ENCODE assay signal across 26 cellular contexts in the genomic region with DNA sequence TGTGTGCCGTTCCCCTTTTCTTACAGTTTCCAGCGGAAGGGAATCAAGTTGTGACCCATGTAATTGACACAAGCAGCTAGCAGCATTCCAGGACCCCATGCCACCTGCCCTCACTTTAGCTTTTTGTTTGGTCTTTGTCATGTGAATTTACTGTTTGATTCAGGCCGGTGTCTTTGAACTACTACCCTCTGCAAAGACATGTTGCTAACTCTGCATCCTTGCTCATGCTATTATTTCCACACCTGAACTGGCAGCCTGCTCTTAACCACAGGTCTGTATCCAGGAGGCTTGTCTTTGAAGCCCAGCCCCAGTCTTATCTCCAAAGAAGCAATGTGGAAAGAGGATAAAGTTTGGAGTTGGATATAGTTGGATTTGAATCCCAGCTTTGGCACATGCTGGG. TPM values are rescaled to one million over a fixed set of nuclear protein-coding genes. Genes with fewer than 3 reads are reported as not detected.
DNase-seq lines count a peak whose midpoint lies in the region; ATAC-seq and TF ChIP-seq lines count a peak whose summit lies in the region.
"Had no signal": no experiment of that assay in that cellular context is flagged by ENCODE, and none has a peak within 500 bp of the region (broad histone marks: within the 10 kb centered on the region; RNA-seq: fewer than 3 reads in every experiment).

No MANE protein-coding gene starts in this region.

- H3K4me3 ChIP-seq in GM23338 (no peak overlapping the region), right cardiac atrium (ENCODE audit: low read length) (no peak overlapping the region), BE2C (ENCODE audit: low read depth, low read length) (no peak overlapping the region)
- H3K4me3 ChIP-seq: esophagus squamous epithelium, gastroesophageal sphincter, Peyer's patch, psoas muscle, SJCRH30, skin epidermis, thyroid gland had no signal

- peak; percentile 89 for ATAC-seq in GM23338
- ATAC-seq in activated T-helper 17 cell treated with anti-CD3 and anti-CD28 coated beads, Interleukin-2, amount 50 U/mL, for 72 hours (replicated peaks) = no peak
- ATAC-seq in left colon = peak; percentile 34
- ATAC-seq in stimulated activated effector memory CD8-positive, alpha-beta T cell treated with anti-CD3 and anti-CD28 coated beads, Interleukin-12 subunit alpha, Interleukin-12 subunit beta, amount 100 ng/mL, for 72 hours = no peak
- no peak for ATAC-seq in right cardiac atrium
- ATAC-seq: activated naive CD8-positive, alpha-beta T cell treated with anti-CD3 and anti-CD28 coated beads, Interleukin-2, amount 50 U/mL, for 24 hours; T-helper 17 cell had no signal

- H4K20me1 ChIP-seq in GM23338 (replicated peaks; ENCODE audit: insufficient read depth) = peaks cover 63% of the 10 kb centered on the region

- TF ChIP-seq CTCF in GM23338 (conservative IDR thresholded peaks at IDR 0.05; ENCODE audit: low read depth in 2 of 2) (no peak), BE2C (IDR thresholded peaks at IDR 0.05; ENCODE audit: low read depth, low read length) (no peak)

- peak; percentile 82 for DNase-seq in GM23338 (ENCODE audit: low spot score)
- no peak for DNase-seq in left colon
- no peak for DNase-seq in stimulated activated effector memory CD8-positive, alpha-beta T cell treated with anti-CD3 and anti-CD28 coated beads, Interleukin-12 subunit alpha, Interleukin-12 subunit beta, amount 100 ng/mL, for 72 hours (ENCODE audit: low spot score in 2 of 2)
- DNase-seq in right cardiac atrium = no peak
- DNase-seq in BE2C = no peak
- DNase-seq in NCI-H1417 (lab: John Stamatoyannopoulos, UW) = no peak
- DNase-seq: activated CD8-positive, alpha-beta memory T cell treated with anti-CD3 and anti-CD28 coated beads, Interleukin-2, amount 50 U/mL, for 4 hours; activated effector memory CD4-positive, alpha-beta T cell treated with Interleukin-2 at 50 U/mL for 16 hours; activated naive CD8-positive, alpha-beta T cell treated with anti-CD3 and anti-CD28 coated beads, Interleukin-2, amount 50 U/mL, for 24 hours; DND-41; effector CD8-positive, alpha-beta T cell; esophagus squamous epithelium; NCI-H1092; NCI-H2107; NCI-H524; NK-92 treated with Interleukin-12 subunit alpha and Interleukin-12 subunit beta, amount 100 ng/mL, for 24 hours; stimulated activated CD4-positive, alpha-beta T cell treated with anti-CD3 and anti-CD28 coated beads, Interleukin-2, amount 100 ng/mL, for 24 hours; stimulated activated naive CD4-positive, alpha-beta T cell; T-helper 17 cell had no signal

- H3K9me3 Mint-ChIP-seq in GM23338 = no peaks in the 10 kb centered on the region
- H3K9me3 Mint-ChIP-seq in activated T-helper 17 cell treated with anti-CD3 and anti-CD28 coated beads, Interleukin-2, amount 50 U/mL, for 72 hours = no peaks in the 10 kb centered on the region
- H3K9me3 Mint-ChIP-seq in stimulated activated effector memory CD8-positive, alpha-beta T cell treated with anti-CD3 and anti-CD28 coated beads, Interleukin-12 subunit alpha, Interleukin-12 subunit beta, amount 100 ng/mL, for 72 hours = no peaks in the 10 kb centered on the region
- H3K9me3 Mint-ChIP-seq: activated naive CD8-positive, alpha-beta T cell treated with anti-CD3 and anti-CD28 coated beads, Interleukin-2, amount 50 U/mL, for 24 hours had no signal

- H3K27ac Mint-ChIP-seq in GM23338 = no peak overlapping the region
- peak overlapping the region; percentile 13 for H3K27ac Mint-ChIP-seq in activated T-helper 17 cell treated with anti-CD3 and anti-CD28 coated beads, Interleukin-2, amount 50 U/mL, for 72 hours
- H3K27ac Mint-ChIP-seq in stimulated activated effector memory CD8-positive, alpha-beta T cell treated with anti-CD3 and anti-CD28 coated beads, Interleukin-12 subunit alpha, Interleukin-12 subunit beta, amount 100 ng/mL, for 72 hours = peak overlapping the region; percentile 32

- intact Hi-C loops in left colon (cut with DNase I, micrococcal nuclease) = no loop called here
- intact Hi-C loops in right cardiac atrium (cut with DNase I) = no loop called here

- H3K4me1 Mint-ChIP-seq in GM23338 = peaks cover 43% of the 10 kb centered on the region
- peaks cover 62% of the 10 kb centered on the region for H3K4me1 Mint-ChIP-seq in activated T-helper 17 cell treated with anti-CD3 and anti-CD28 coated beads, Interleukin-2, amount 50 U/mL, for 72 hours
- peaks cover 81% of the 10 kb centered on the region for H3K4me1 Mint-ChIP-seq in stimulated activated effector memory CD8-positive, alpha-beta T cell treated with anti-CD3 and anti-CD28 coated beads, Interleukin-12 subunit alpha, Interleukin-12 subunit beta, amount 100 ng/mL, for 72 hours

- no peak overlapping the region for H3K27ac ChIP-seq in GM23338 (ENCODE audit: low read depth)
- H3K27ac ChIP-seq in right cardiac atrium (ENCODE audit: low read length) = no peak overlapping the region
- H3K27ac ChIP-seq: esophagus squamous epithelium, gastroesophageal sphincter, SJCRH30, skin epidermis, thyroid gland had no signal

- H3K36me3 ChIP-seq in GM23338 (ENCODE audit: insufficient read depth) (no peaks in the 10 kb centered on the region), BE2C (no peaks in the 10 kb centered on the region; the same call in 1 of the 2 replicates)
- H3K36me3 ChIP-seq: gastroesophageal sphincter, Peyer's patch, SJCRH30, thyroid gland had no signal

- no peaks in the 10 kb centered on the region; the same call in 1 of the 2 replicates for H3K9me2 ChIP-seq in GM23338 (ENCODE audit: insufficient read depth)

- H3K36me3 Mint-ChIP-seq in GM23338 (ENCODE audit: low read depth) = no peaks in the 10 kb centered on the region
- peaks cover 43% of the 10 kb centered on the region for H3K36me3 Mint-ChIP-seq in activated T-helper 17 cell treated with anti-CD3 and anti-CD28 coated beads, Interleukin-2, amount 50 U/mL, for 72 hours (ENCODE audit: low read depth)
- no peaks in the 10 kb centered on the region for H3K36me3 Mint-ChIP-seq in stimulated activated effector memory CD8-positive, alpha-beta T cell treated with anti-CD3 and anti-CD28 coated beads, Interleukin-12 subunit alpha, Interleukin-12 subunit beta, amount 100 ng/mL, for 72 hours

- H3K4me2 ChIP-seq in GM23338 = peak overlapping the region; percentile 68

- H3K4me1 ChIP-seq in GM23338 (ENCODE audit: insufficient read depth) = peaks cover 39% of the 10 kb centered on the region
- peaks cover 30% of the 10 kb centered on the region for H3K4me1 ChIP-seq in right cardiac atrium (ENCODE audit: control insufficient read depth, insufficient read depth, low read length)
- H3K4me1 ChIP-seq in BE2C = peaks cover 25% of the 10 kb centered on the region

- H3K4me3 Mint-ChIP-seq in GM23338 = peak overlapping the region; percentile 13
- H3K4me3 Mint-ChIP-seq in activated T-helper 17 cell treated with anti-CD3 and anti-CD28 coated beads, Interleukin-2, amount 50 U/mL, for 72 hours = no peak overlapping the region
- H3K4me3 Mint-ChIP-seq in stimulated activated effector memory CD8-positive, alpha-beta T cell treated with anti-CD3 and anti-CD28 coated beads, Interleukin-12 subunit alpha, Interleukin-12 subunit beta, amount 100 ng/mL, for 72 hours = no peak overlapping the region
- H3K4me3 Mint-ChIP-seq: activated naive CD8-positive, alpha-beta T cell treated with anti-CD3 and anti-CD28 coated beads, Interleukin-2, amount 50 U/mL, for 24 hours; T-helper 17 cell had no signal

- peaks cover 7% of the 10 kb centered on the region for H3K27me3 Mint-ChIP-seq in GM23338 (ENCODE audit: insufficient read depth, low read depth, poor library complexity)
- H3K27me3 Mint-ChIP-seq in activated T-helper 17 cell treated with anti-CD3 and anti-CD28 coated beads, Interleukin-2, amount 50 U/mL, for 72 hours = no peaks in the 10 kb centered on the region
- H3K27me3 Mint-ChIP-seq: activated naive CD8-positive, alpha-beta T cell treated with anti-CD3 and anti-CD28 coated beads, Interleukin-2, amount 50 U/mL, for 24 hours; T-helper 17 cell had no signal

- H3F3A ChIP-seq in GM23338 (replicated peaks; ENCODE audit: low read depth) = no peaks in the 10 kb centered on the region

- H2AFZ ChIP-seq in GM23338 = no peak overlapping the region

- H3K79me2 ChIP-seq in GM23338 (replicated peaks; ENCODE audit: insufficient read depth) = peaks cover 90% of the 10 kb centered on the region

- WGBS in right cardiac atrium = 94% methylated on average over 3 of the region's 3 CpGs

- H3K27me3 ChIP-seq in GM23338 (ENCODE audit: insufficient read depth) (no peaks in the 10 kb centered on the region), right cardiac atrium (ENCODE audit: control insufficient read depth, insufficient read depth) (no peaks in the 10 kb centered on the region), BE2C (no peaks in the 10 kb centered on the region)
- H3K27me3 ChIP-seq: esophagus squamous epithelium, gastroesophageal sphincter, Peyer's patch, SJCRH30, thyroid gland had no signal

- H3K9me3 ChIP-seq in right cardiac atrium (ENCODE audit: control insufficient read depth, low read length) = no peaks in the 10 kb centered on the region
- H3K9me3 ChIP-seq in BE2C = no peaks in the 10 kb centered on the region
- H3K9me3 ChIP-seq: esophagus squamous epithelium, gastroesophageal sphincter, Peyer's patch, psoas muscle, SJCRH30, thyroid gland had no signal

TF ChIP-seq in GM23338, 12 proteins besides CTCF, POLR2A, EP300 and RAD21 (continues in another document):
- TF ChIP-seq STAT1 (IDR thresholded peaks at IDR 0.05; ENCODE audit: unreplicated experiment) = no peak
- TF ChIP-seq ZNF114 (CRISPR knock-in tag; IDR thresholded peaks at IDR 0.05) = no peak
- TF ChIP-seq EZH2phosphoT487 (IDR thresholded peaks at IDR 0.05; ENCODE audit: unreplicated experiment) = no peak

RNA-seq across cellular contexts. Expression of gene RALY, which starts 52.2 kb away (rescaled TPM):
- 161 and 167 TPM in 2 replicates for total RNA-seq in GM23338 (2014; rRNA removed; shearing (Covaris generic))
- polyA plus RNA-seq in GM23338 (2016; fragmentation: Nextera tagmentation; extraction: Ambion mirVana) (137 and 144 TPM in 2 replicates), right cardiac atrium (137 TPM)
- 100 to 1,000 TPM; 112 to 142 TPM for total RNA-seq in activated T-helper 17 cell treated with anti-CD3 and anti-CD28 coated beads, Interleukin-2, amount 50 U/mL, for 72 hours
- total RNA-seq in left colon (100 to 1,000 TPM; 190 to 191 TPM), right cardiac atrium (100 to 1,000 TPM in 3 of 4 donors, 10 to 100 TPM in 1; 98.6 to 136 (median 110) TPM)
- 150 TPM for polyA plus RNA-seq in BE2C (2012; ENCODE audit: insufficient read depth, insufficient read length, low read depth)

Comparison
In these comparisons a context has a peak if more than half of its experiments do, and no peak if none do; other contexts are left out.
1. ATAC-seq: peak in GM23338 (single experiment) and left colon (single experiment); none in activated T-helper 17 cell treated with anti-CD3 and anti-CD28 coated beads, Interleukin-2, amount 50 U/mL, for 72 hours (single experiment), stimulated activated effector memory CD8-positive, alpha-beta T cell treated with anti-CD3 and anti-CD28 coated beads, Interleukin-12 subunit alpha, Interleukin-12 subunit beta, amount 100 ng/mL, for 72 hours (single experiment) and right cardiac atrium (0 of 2).